19 cellular contexts compared by ENCODE assay signal in the genomic region with DNA sequence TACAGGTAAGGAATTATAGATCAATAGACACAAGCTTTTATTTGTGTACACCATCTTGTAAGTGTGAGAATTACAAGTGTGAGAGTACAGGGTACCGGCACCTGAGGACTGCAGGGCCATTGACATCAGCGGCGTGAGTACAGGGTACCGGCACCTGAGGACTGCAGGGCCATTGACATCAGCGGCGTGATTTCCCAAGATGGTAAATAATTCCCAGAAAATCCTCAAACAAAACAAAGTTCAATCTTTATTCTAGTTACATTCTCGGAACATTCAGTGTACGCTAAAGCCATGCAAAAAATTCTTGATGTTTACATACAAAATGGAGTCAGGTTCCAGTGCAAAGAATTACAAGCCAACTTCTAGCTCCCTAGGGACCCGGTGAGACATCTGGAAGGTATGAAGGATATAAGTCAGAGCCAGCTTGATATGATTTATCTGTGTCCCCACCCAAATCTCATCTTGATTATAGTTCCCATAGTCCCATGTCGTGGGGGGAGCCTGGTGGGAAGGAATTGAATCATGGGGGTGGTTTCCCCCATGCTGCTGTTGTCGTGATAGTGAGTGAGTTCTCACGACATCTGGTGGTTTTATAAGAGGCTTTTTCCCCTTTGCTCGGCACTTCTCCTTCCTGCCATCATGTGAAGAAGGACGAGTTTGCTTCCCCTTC.
DNase-seq lines count a peak whose midpoint lies in the region; ATAC-seq, FAIRE-seq and TF ChIP-seq lines count a peak whose summit lies in the region.
"Had no signal": no experiment of that assay in that cellular context is flagged by ENCODE, and none has a peak within 500 bp of the region (broad histone marks: within the 10 kb centered on the region; RNA-seq: fewer than 3 reads in every experiment).

No MANE protein-coding gene starts in this region.

- TF ChIP-seq EP300 in HepG2 (IDR thresholded peaks at IDR 0.05; ENCODE audit: low read depth in 2 of 2, low read length in 2 of 2): peak in 1 of 2 experiments; percentile 70; a peak in 2 of 4 replicates
- 0 out of 2 replicates have a peak, but pooled peaks have one; percentile 56 for TF ChIP-seq EP300 in HepG2 (CRISPR knock-in tag; IDR thresholded peaks at IDR 0.05; ENCODE audit: borderline replicate concordance)
- no peak for TF ChIP-seq EP300 in sigmoid colon (IDR thresholded peaks at IDR 0.05)

- TF ChIP-seq POLR2A in HepG2 (IDR thresholded peaks at IDR 0.05; ENCODE audit: insufficient read depth in 1 of 2, low read depth in 2 of 2, low read length in 2 of 2) (no peak), sigmoid colon (IDR thresholded peaks at IDR 0.05) (no peak)

- in situ Hi-C loops in brain microvascular endothelial cell (cut with HindIII; ENCODE audit: low pct_ligation_motif_present, low sequenced_read_pairs): no loop called here
- in situ Hi-C loops in HepG2 (cut with HindIII; ENCODE audit: extremely low pct_ligation_motif_present, low pct_unique_long_range_greater_than_20kb): no loop called here

- H3K9ac ChIP-seq in HepG2 (ENCODE audit: insufficient read depth, low read depth, low read length): no peak overlapping the region
- H3K9ac ChIP-seq in mesendoderm (ENCODE audit: low read length): no peak overlapping the region
- H3K9ac ChIP-seq in kidney (ENCODE audit: low read length in 2 of 2): no peak overlapping the region

- no peak for TF ChIP-seq RAD21 in HepG2 (CRISPR knock-in tag; IDR thresholded peaks at IDR 0.05)

- no peaks in the 10 kb centered on the region for H3K79me1 ChIP-seq in mesendoderm (ENCODE audit: low read length)

- no peak overlapping the region for H2BK120ac ChIP-seq in mesendoderm (ENCODE audit: low read depth, low read length)

- no peaks in the 10 kb centered on the region for H3K36me3 ChIP-seq in brain microvascular endothelial cell (replicated peaks)
- H3K36me3 ChIP-seq in HepG2 (replicated peaks in 1 of 2; ENCODE audit: control insufficient read depth in 1 of 2, insufficient read depth in 2 of 2, low read length in 2 of 2): no peaks in the 10 kb centered on the region
- no peaks in the 10 kb centered on the region for H3K36me3 ChIP-seq in sigmoid colon
- H3K36me3 ChIP-seq in mesendoderm (ENCODE audit: control insufficient read depth, insufficient read depth, low read length): no peaks in the 10 kb centered on the region
- H3K36me3 ChIP-seq in kidney (ENCODE audit: control insufficient read depth in 1 of 2, insufficient read depth in 2 of 2, low read length in 2 of 2): no peaks in the 10 kb centered on the region

- no peaks in the 10 kb centered on the region for H4K20me1 ChIP-seq in HepG2 (ENCODE audit: insufficient read depth, low read length)

- H3K56ac ChIP-seq in mesendoderm (ENCODE audit: low read length): no peak overlapping the region

- TF ChIP-seq CTCF in brain microvascular endothelial cell (IDR thresholded peaks at IDR 0.05; ENCODE audit: low read depth, low read length, missing control alignments) (no peak), HepG2 (CRISPR knock-in tag; IDR thresholded peaks at IDR 0.05) (no peak), sigmoid colon (IDR thresholded peaks at IDR 0.05) (no peak), kidney (IDR thresholded peaks at IDR 0.05; ENCODE audit: borderline replicate concordance, extremely low read depth, insufficient read depth) (no peak)

- POLR2A ChIA-PET in HepG2 (lab: Yijun Ruan, JAX): interaction anchor here (1.3 kb wide), 1 partner anchor 11 kb away, joined by 3 read pairs; no protein-coding TSS in a partner anchor

- DNase-seq in DMS 273 (lab: John Stamatoyannopoulos, UW; ENCODE audit: unreplicated experiment) (peak; percentile 49), DMS 273 treated with DMSO at 0.1 percent for 48 hours (lab: John Stamatoyannopoulos, UW) (no peak), brain microvascular endothelial cell (peak; percentile 8), HepG2 (ENCODE audit: low spot score) (peak; percentile 73), sigmoid colon (peak; percentile 12), mesendoderm (no peak), kidney (no peak)
- DNase-seq: DMS79, Kasumi-1, NCI-H1694 treated with DMSO at 0.1 percent for 48 hours, NCI-H2081 treated with DMSO at 0.1 percent for 48 hours, NCI-H226, NCI-H510A treated with DMSO at 0.1 percent for 48 hours, NCI-H748 treated with DMSO at 0.1 percent for 48 hours, Right ventricle myocardium superior had no signal

- H3K27me3 ChIP-seq in brain microvascular endothelial cell (replicated peaks) (no peaks in the 10 kb centered on the region), HepG2 (ENCODE audit: control insufficient read depth in 1 of 2, insufficient read depth in 2 of 2, low read length in 2 of 2) (no peaks in the 10 kb centered on the region), sigmoid colon (no peaks in the 10 kb centered on the region), mesendoderm (ENCODE audit: insufficient read depth, low read length, poor library complexity) (no peaks in the 10 kb centered on the region)

- no peak overlapping the region for H2AFZ ChIP-seq in HepG2 (ENCODE audit: low read length)

- ATAC-seq in HepG2 (peak; percentile 71), HG03521 (IDR thresholded peaks at IDR 0.05; ENCODE audit: unreplicated experiment) (no peak)

- no peak overlapping the region for H4K8ac ChIP-seq in mesendoderm (ENCODE audit: low read depth, low read length)

- H3K27ac ChIP-seq in brain microvascular endothelial cell: no peak overlapping the region
- H3K27ac ChIP-seq in HepG2 (ENCODE audit: extremely low read length, insufficient read depth, low read length): peak overlapping the region; percentile 65
- no peak overlapping the region for H3K27ac ChIP-seq in sigmoid colon
- no peak overlapping the region for H3K27ac ChIP-seq in mesendoderm (ENCODE audit: low read depth, low read length)
- no peak overlapping the region for H3K27ac ChIP-seq in kidney (ENCODE audit: low read depth in 2 of 2, low read length in 2 of 2)
- H3K27ac ChIP-seq: 22Rv1, C4-2B had no signal

- intact Hi-C loops in HepG2 (cut with micrococcal nuclease; ENCODE audit: unreplicated experiment): loop anchor here (1.0 kb wide), 1 partner anchor 237 kb away; no protein-coding TSS in a partner anchor
- intact Hi-C loops in sigmoid colon (cut with DNase I): no loop called here
- intact Hi-C loops in kidney (cut with DNase I): no loop called here

- CTCF ChIA-PET in HepG2 (lab: Yijun Ruan, JAX; ENCODE audit: low intra/inter-chr PET ratio, low total read pairs): no interaction called here

- no peak overlapping the region for H2BK5ac ChIP-seq in mesendoderm (ENCODE audit: low read length)

- WGBS in HepG2 (ENCODE audit: low lambda C conversion rate): 30% methylated on average over 14 of the region's 14 CpGs
- 80 to 91% methylated on average over 14 of the region's 14 CpGs for WGBS in sigmoid colon, 2 donors
- WGBS in mesendoderm (ENCODE audit: extremely low coverage, insufficient coverage, low lambda C conversion rate): no CpG with 5 or more reads among the region's 14 CpGs

- H3K79me2 ChIP-seq in HepG2 (ENCODE audit: insufficient read depth, low read length): no peaks in the 10 kb centered on the region
- no peaks in the 10 kb centered on the region for H3K79me2 ChIP-seq in mesendoderm (ENCODE audit: control insufficient read depth, insufficient read depth, low read length)

- H3K4me1 ChIP-seq in HepG2 (ENCODE audit: insufficient read depth, low read length) (peaks cover 93% of the 10 kb centered on the region), sigmoid colon (no peaks in the 10 kb centered on the region), mesendoderm (ENCODE audit: control insufficient read depth, low read depth, low read length) (peaks cover 6% of the 10 kb centered on the region), kidney (ENCODE audit: control insufficient read depth in 1 of 2, insufficient read depth in 1 of 2, low read depth in 1 of 2, low read length in 2 of 2) (peaks cover 0 to 17% of the 10 kb centered on the region in 2 donors)

- no TSS peak for BruUV-seq in HepG2 (replicated peaks; lab: Mats Ljungman, UMichigan)

- no peak overlapping the region for H2BK15ac ChIP-seq in mesendoderm (replicated peaks; ENCODE audit: low read depth)

- H3K4ac ChIP-seq in mesendoderm (ENCODE audit: low read depth, low read length): no peak overlapping the region

- H2AK5ac ChIP-seq in mesendoderm (ENCODE audit: low read length): no peak overlapping the region

- FAIRE-seq in HepG2 (lab: Jason Lieb, UNC): peak; percentile 89
- no peak for FAIRE-seq in kidney (lab: Jason Lieb, UNC)
- FAIRE-seq: D721Med had no signal

- H3K23ac ChIP-seq in mesendoderm (ENCODE audit: low read length): no peak overlapping the region

- H3K9me3 ChIP-seq in HepG2 (ENCODE audit: low read length) (no peaks in the 10 kb centered on the region), sigmoid colon (no peaks in the 10 kb centered on the region), kidney (ENCODE audit: control insufficient read depth in 1 of 2, low read length in 2 of 2) (no peaks in the 10 kb centered on the region)

- H3K4me2 ChIP-seq in HepG2 (ENCODE audit: low read depth, low read length) (peak overlapping the region; percentile 46), mesendoderm (ENCODE audit: low read length) (no peak overlapping the region)

- H4K5ac ChIP-seq in mesendoderm (ENCODE audit: low read length): no peak overlapping the region

- H3K4me3 ChIP-seq in brain microvascular endothelial cell (ENCODE audit: low read depth, low read length) (no peak overlapping the region), HepG2 (replicated peaks in 1 of 3; ENCODE audit: insufficient read depth in 1 of 3, low read depth in 2 of 3, low read length in 3 of 3) (no peak overlapping the region), sigmoid colon (no peak overlapping the region), mesendoderm (ENCODE audit: low read length) (no peak overlapping the region), kidney (ENCODE audit: low read length in 2 of 2) (no peak overlapping the region)

- no peak overlapping the region for H3K18ac ChIP-seq in mesendoderm (ENCODE audit: low read length)

Comparison
In these comparisons a context has a peak if more than half of its experiments do, and no peak if none do; other contexts are left out.
1. DNase-seq: peak in DMS 273 (single experiment), brain microvascular endothelial cell (single experiment), HepG2 (single experiment) and sigmoid colon (single experiment); none in DMS 273 treated with DMSO at 0.1 percent for 48 hours (single experiment), mesendoderm (single experiment) and kidney (single experiment).